ENCODE assay signal across 13 cellular contexts in genomic region chr2:58146707-58147106, GRCh38.
DNase-seq lines count a peak whose midpoint lies in the region; ATAC-seq, FAIRE-seq and TF ChIP-seq lines count a peak whose summit lies in the region.
"Had no signal": no experiment of that assay in that cellular context is flagged by ENCODE, and none has a peak within 500 bp of the region (broad histone marks: within the 10 kb centered on the region; RNA-seq: fewer than 3 reads in every experiment).

No MANE protein-coding gene starts in this region.

- H3K36me3 Mint-ChIP-seq in activated T-cell treated with anti-CD3 and anti-CD28 coated beads, Interleukin-2, amount 50 U/mL, for 72 hours (ENCODE audit: insufficient read depth in 2 of 2): peaks cover 0 to 2% of the 10 kb centered on the region in 2 donors
- peaks cover 63% of the 10 kb centered on the region for H3K36me3 Mint-ChIP-seq in activated T-cell treated with anti-CD3 and anti-CD28 coated beads, Interleukin-2, amount 50 U/mL, for 24 hours (ENCODE audit: low read depth)

- peak in 1 of 2 donors; percentile 17 for DNase-seq in activated T-cell treated with anti-CD3 and anti-CD28 coated beads, Interleukin-2, amount 50 U/mL, for 72 hours
- no peak for DNase-seq in activated T-cell treated with anti-CD3 and anti-CD28 coated beads, Interleukin-2, amount 50 U/mL, for 24 hours
- DNase-seq in M059J (ENCODE audit: low read depth) (peak; percentile 69), K562 (ENCODE audit: extremely low read depth in 1 of 4, low spot score in 3 of 4) (peak in 3 of 4 experiments; percentile 6 to 12 (median 7)), retinal pigment epithelial cell (ENCODE audit: low read depth) (peak; percentile 24), NCI-H146 (lab: John Stamatoyannopoulos, UW) (no peak), NCI-H1417 treated with DMSO at 0.1 percent for 48 hours (lab: John Stamatoyannopoulos, UW) (no peak), NOMO-1 treated with dmso at 0.1 percent for 144 hours (lab: John Stamatoyannopoulos, UW; ENCODE audit: unreplicated experiment) (no peak)
- DNase-seq: central memory CD4-positive, alpha-beta T cell; mesenchymal stem cell had no signal

- in situ Hi-C loops in K562 (cut with MboI): no loop called here

- no peaks in the 10 kb centered on the region for H4K20me1 ChIP-seq in K562 (replicated peaks; ENCODE audit: control insufficient read depth, insufficient read depth, low read length)

- H3K9ac ChIP-seq in K562 (ENCODE audit: insufficient read depth in 1 of 2, low read depth in 2 of 2, low read length in 2 of 2): no peak overlapping the region

- TF ChIP-seq EP300 in K562 (IDR thresholded peaks at IDR 0.05; ENCODE audit: low read length): no peak

- H3K4me1 Mint-ChIP-seq in activated T-cell treated with anti-CD3 and anti-CD28 coated beads, Interleukin-2, amount 50 U/mL, for 72 hours (ENCODE audit: low read depth): peaks cover 9% of the 10 kb centered on the region
- H3K4me1 Mint-ChIP-seq in activated T-cell treated with anti-CD3 and anti-CD28 coated beads, Interleukin-2, amount 50 U/mL, for 24 hours (ENCODE audit: low read depth): peaks cover 14% of the 10 kb centered on the region

- FAIRE-seq in K562 (lab: Jason Lieb, UNC): no peak
- FAIRE-seq: GM12892, H1 had no signal

- no peaks in the 10 kb centered on the region for H3K4me1 ChIP-seq in K562 (replicated peaks in 1 of 2; ENCODE audit: control insufficient read depth in 2 of 2, insufficient read depth in 2 of 2, low read length in 2 of 2)

- H3K9me3 Mint-ChIP-seq in activated T-cell treated with anti-CD3 and anti-CD28 coated beads, Interleukin-2, amount 50 U/mL, for 72 hours: peaks cover 0 to 3% of the 10 kb centered on the region in 2 donors
- H3K9me3 Mint-ChIP-seq in activated T-cell treated with anti-CD3 and anti-CD28 coated beads, Interleukin-2, amount 50 U/mL, for 24 hours: no peaks in the 10 kb centered on the region
- H3K9me3 Mint-ChIP-seq: activated T-helper 2 cell treated with anti-CD3 and anti-CD28 coated beads, Interferon-gamma antibody, Interleukin-2, Interleukin-4, amounts not matched to agents 10 μg/mL and 5 μg/mL and 100 μg/mL, durations not matched to agents 14 hours and 24 hours and 36 hours had no signal

- H3K4me3 Mint-ChIP-seq in activated T-cell treated with anti-CD3 and anti-CD28 coated beads, Interleukin-2, amount 50 U/mL, for 72 hours: no peak overlapping the region
- no peak overlapping the region for H3K4me3 Mint-ChIP-seq in activated T-cell treated with anti-CD3 and anti-CD28 coated beads, Interleukin-2, amount 50 U/mL, for 24 hours

- TF ChIP-seq CTCF in K562 (IDR thresholded peaks at IDR 0.05 in 2 of 3, conservative IDR thresholded peaks at IDR 0.05 in 1 of 3; ENCODE audit: insufficient read depth in 2 of 3, low read depth in 1 of 3, low read length in 3 of 3) (no peak), retinal pigment epithelial cell (conservative IDR thresholded peaks at IDR 0.05; ENCODE audit: low read depth, low read length) (no peak)

- POLR2A ChIA-PET in K562 (lab: Yijun Ruan, JAX): no interaction called here

- intact Hi-C loops in K562 (cut with micrococcal nuclease): no loop called here

- H3K9me1 ChIP-seq in K562 (ENCODE audit: control insufficient read depth, insufficient read depth, low read length): no peaks in the 10 kb centered on the region

- peak; percentile 68 to 73 for ATAC-seq in activated T-cell treated with anti-CD3 and anti-CD28 coated beads, Interleukin-2, amount 50 U/mL, for 72 hours (replicated peaks in 1 of 2)
- no peak for ATAC-seq in K562

- H3K79me2 ChIP-seq in K562 (ENCODE audit: control insufficient read depth, insufficient read depth, low read length): no peaks in the 10 kb centered on the region

- no peak for TF ChIP-seq RAD21 in K562 (CRISPR knock-in tag; conservative IDR thresholded peaks at IDR 0.05 in 1 of 2, IDR thresholded peaks at IDR 0.05 in 1 of 2)

- no TSS peak for BruUV-seq in K562 (replicated peaks; lab: Mats Ljungman, UMichigan)

- no peak overlapping the region for H3K4me3 ChIP-seq in K562
- H3K4me3 ChIP-seq in retinal pigment epithelial cell (ENCODE audit: low read length): no peak overlapping the region

- no peak overlapping the region for H3K4me2 ChIP-seq in K562 (ENCODE audit: insufficient read depth, low read length)

- H3K27ac Mint-ChIP-seq in activated T-cell treated with anti-CD3 and anti-CD28 coated beads, Interleukin-2, amount 50 U/mL, for 72 hours: no peak overlapping the region
- H3K27ac Mint-ChIP-seq in activated T-cell treated with anti-CD3 and anti-CD28 coated beads, Interleukin-2, amount 50 U/mL, for 24 hours: no peak overlapping the region
- H3K27ac Mint-ChIP-seq: activated T-helper 2 cell treated with anti-CD3 and anti-CD28 coated beads, Interferon-gamma antibody, Interleukin-2, Interleukin-4, amounts not matched to agents 10 μg/mL and 5 μg/mL and 100 μg/mL, durations not matched to agents 14 hours and 24 hours and 36 hours had no signal

- H3K27me3 ChIP-seq in K562 (ENCODE audit: control insufficient read depth in 2 of 2, insufficient read depth in 2 of 2, low read length in 2 of 2): no peaks in the 10 kb centered on the region

- CTCF ChIA-PET in K562 (lab: Yijun Ruan, JAX; ENCODE audit: low intra/inter-chr PET ratio): no interaction called here

- TF ChIP-seq POLR2A in K562 (conservative IDR thresholded peaks at IDR 0.05): no peak

- no peaks in the 10 kb centered on the region for H3K9me3 ChIP-seq in K562 (replicated peaks; ENCODE audit: control insufficient read depth, insufficient read depth, low read depth, low read length)

- no peak overlapping the region for H2AFZ ChIP-seq in K562 (ENCODE audit: low read depth, low read length)

- peaks cover 25% of the 10 kb centered on the region; the same call in 2 of the 3 replicates for H3K36me3 ChIP-seq in K562 (ENCODE audit: control insufficient read depth, insufficient read depth, low read length)

- no peak overlapping the region for H3K27ac ChIP-seq in K562 (ENCODE audit: extremely low read depth, low read depth, low read length)

- no peaks in the 10 kb centered on the region for H3K27me3 Mint-ChIP-seq in activated T-cell treated with anti-CD3 and anti-CD28 coated beads, Interleukin-2, amount 50 U/mL, for 72 hours (ENCODE audit: low read depth)
- no peaks in the 10 kb centered on the region for H3K27me3 Mint-ChIP-seq in activated T-cell treated with anti-CD3 and anti-CD28 coated beads, Interleukin-2, amount 50 U/mL, for 24 hours

- 54% methylated on average over 1 of the region's 1 CpG for WGBS in K562 (ENCODE audit: insufficient coverage, low coverage, missing lambda C conversion rate)

TF ChIP-seq in K562, 482 proteins besides CTCF, POLR2A, EP300 and RAD21 (continues in another document):
- TF ChIP-seq SMARCE1 (IDR thresholded peaks at IDR 0.05) (0 out of 2 replicates have a peak, but pooled peaks have one; percentile 18), MEIS2 (IDR thresholded peaks at IDR 0.05; ENCODE audit: partially characterized antibody) (peak; percentile 36), POU5F1 (IDR thresholded peaks at IDR 0.05; ENCODE audit: borderline replicate concordance, low read depth, low read length, partially characterized antibody) (no peak), STAT6 (CRISPR knock-in tag; IDR thresholded peaks at IDR 0.05) (no peak), ZNF133 (CRISPR knock-in tag; IDR thresholded peaks at IDR 0.05) (no peak), ARID1B (IDR thresholded peaks at IDR 0.05) (peak; percentile 43; the same call in 1 of the 2 replicates), SRSF3 (IDR thresholded peaks at IDR 0.05; ENCODE audit: insufficient read depth, low read length) (no peak), CHD1 (IDR thresholded peaks at IDR 0.05; ENCODE audit: low read length) (no peak), ZNF354B (CRISPR knock-in tag; IDR thresholded peaks at IDR 0.05) (no peak), ZNF655 (CRISPR knock-in tag; IDR thresholded peaks at IDR 0.05) (no peak), PCBP1 (IDR thresholded peaks at IDR 0.05; ENCODE audit: low read depth, low read length, poor library complexity, severe bottlenecking) (no peak)

Comparison
In these comparisons a context has a peak if more than half of its experiments do, and no peak if none do; other contexts are left out.
1. DNase-seq: peak in M059J (single experiment), K562 (3 of 4) and retinal pigment epithelial cell (single experiment); none in activated T-cell treated with anti-CD3 and anti-CD28 coated beads, Interleukin-2, amount 50 U/mL, for 24 hours (single experiment), NCI-H146 (single experiment), NCI-H1417 treated with DMSO at 0.1 percent for 48 hours (single experiment) and NOMO-1 treated with dmso at 0.1 percent for 144 hours (single experiment).